In genomic region chr1:151475175-151475574, GRCh38 we compare ENCODE assay signal across 1 cellular context.
TF ChIP-seq lines count a peak whose summit lies in the region.

No MANE protein-coding gene starts in this region.

TF ChIP-seq in GM23338, 12 proteins besides CTCF, POLR2A, EP300 and RAD21 (continued from another document):
- TF ChIP-seq ZNF462 (CRISPR knock-in tag; IDR thresholded peaks at IDR 0.05) (no peak), REST (IDR thresholded peaks at IDR 0.05; ENCODE audit: unreplicated experiment) (no peak), ZNF114 (CRISPR knock-in tag; IDR thresholded peaks at IDR 0.05) (no peak), EZH2 (IDR thresholded peaks at IDR 0.05; ENCODE audit: low read depth, unreplicated experiment) (no peak), NANOG (IDR thresholded peaks at IDR 0.05; ENCODE audit: borderline replicate concordance) (no peak), CREB1 (CRISPR knock-in tag; IDR thresholded peaks at IDR 0.05; ENCODE audit: low read depth) (no peak)
